ENCODE assay signal across 1 cellular context in genomic region chr16:14186007-14186953, GRCh38.
TF ChIP-seq lines count a peak whose summit lies in the region.

No MANE protein-coding gene starts in this region.

TF ChIP-seq in SK-N-SH, 30 proteins besides CTCF, POLR2A, EP300 and RAD21 (continued from another document):
- peak; percentile 57 for TF ChIP-seq PBX3 (IDR thresholded peaks at IDR 0.05)
- TF ChIP-seq YY1 (IDR thresholded peaks at IDR 0.05; ENCODE audit: low read depth): peak; percentile 42; the same call in 1 of the 2 replicates
- TF ChIP-seq TEAD4 (IDR thresholded peaks at IDR 0.05; ENCODE audit: borderline replicate concordance, insufficient read depth): no peak
